In genomic region chr11:6610591-6610990, GRCh38 we compare ENCODE assay signal across 11 cellular contexts. TPM values are rescaled to one million over a fixed set of nuclear protein-coding genes. Genes with fewer than 3 reads are reported as not detected.
A peak's percentile ranks its signal among the peaks of the same experiment; 100 is the strongest.
DNase-seq lines count a peak whose midpoint lies in the region; ATAC-seq, FAIRE-seq and TF ChIP-seq lines count a peak whose summit lies in the region.
"Had no signal": no experiment of that assay in that cellular context is flagged by ENCODE, and none has a peak within 500 bp of the region (broad histone marks: within the 10 kb centered on the region; RNA-seq: fewer than 3 reads in every experiment).

No MANE protein-coding gene starts in this region.

- no peak for TF ChIP-seq EP300 in A549 (IDR thresholded peaks at IDR 0.05)

- H3K4me1 Mint-ChIP-seq in IgD-negative memory B cell (peaks cover 18 to 28% (median 25%) of the 10 kb centered on the region in 3 donors), MCF 10A (ENCODE audit: insufficient read depth, unreplicated experiment) (peaks cover 22% of the 10 kb centered on the region)

- TF ChIP-seq CTCF in A549 (IDR thresholded peaks at IDR 0.05) (no peak), MCF 10A (IDR thresholded peaks at IDR 0.05; ENCODE audit: unreplicated experiment) (no peak)

- ATAC-seq in A549 (no peak), aorta (ENCODE audit: low FRiP score) (no peak), GM19035 (IDR thresholded peaks at IDR 0.05; ENCODE audit: unreplicated experiment) (no peak)

- DNase-seq in A549 (ENCODE audit: low read depth in 1 of 2, low spot score in 1 of 2) (no peak), MCF 10A (ENCODE audit: unreplicated experiment) (no peak), aorta (no peak), SHP77 (lab: John Stamatoyannopoulos, UW) (no peak), glomerular visceral epithelial cell (ENCODE audit: extremely low spot score) (no peak)
- DNase-seq: nucleus accumbens had no signal

- intact Hi-C loops in MCF 10A (cut with micrococcal nuclease), result no loop called here
- intact Hi-C loops in aorta (cut with DNase I), result no loop called here

- H3K4me3 ChIP-seq in A549, result peak overlapping the region; percentile 78; the same call in 2 of the 3 replicates
- peak overlapping the region; percentile 75 to 77 for H3K4me3 ChIP-seq in muscle layer of duodenum (ENCODE audit: low read depth in 1 of 2, low read length in 2 of 2)
- no peak overlapping the region for H3K4me3 ChIP-seq in aorta (ENCODE audit: low read length in 2 of 2)

- TF ChIP-seq POLR2A in A549 (IDR thresholded peaks at IDR 0.05; ENCODE audit: low read length), result no peak

- TSS peak; percentile 36 for BruUV-seq in MCF 10A (replicated peaks; lab: Mats Ljungman, UMichigan)

- no peaks in the 10 kb centered on the region for H3K9me3 Mint-ChIP-seq in IgD-negative memory B cell
- no peaks in the 10 kb centered on the region for H3K9me3 Mint-ChIP-seq in MCF 10A (ENCODE audit: unreplicated experiment)

- POLR2A ChIA-PET in A549 (lab: Yijun Ruan, JAX) (interaction anchor here (1.8 kb wide), 1 partner anchor 73 kb away, joined by 15 read pairs; the partner anchor contains the start of gene MRPL17), MCF 10A (lab: Yijun Ruan, JAX) (interaction anchor here (2.8 to 3.6 kb wide), 2 partner anchors 73 to 128 kb away, joined by 26 to 54 read pairs; partner anchors contain the start of genes ARFIP2, MRPL17 and TIMM10B)

- H3K27me3 Mint-ChIP-seq in IgD-negative memory B cell (no peaks in the 10 kb centered on the region), MCF 10A (ENCODE audit: insufficient read depth, unreplicated experiment) (no peaks in the 10 kb centered on the region)

- no peak for FAIRE-seq in A549 (lab: Jason Lieb, UNC)
- FAIRE-seq: colon had no signal

- H3K27ac ChIP-seq in A549 (peak overlapping the region in 1 of 2 experiments; percentile 98; a peak in 1 of 6 replicates), muscle layer of duodenum (ENCODE audit: low read length) (peak overlapping the region; percentile 79), aorta (ENCODE audit: low read depth in 1 of 2, low read length in 2 of 2) (peak overlapping the region in 1 of 2 donors; percentile 93)
- H3K27ac ChIP-seq: SK-N-MC had no signal

- peaks cover 35% of the 10 kb centered on the region for H3K4me1 ChIP-seq in A549
- peaks cover 37 to 66% of the 10 kb centered on the region in 2 donors for H3K4me1 ChIP-seq in muscle layer of duodenum (ENCODE audit: control insufficient read depth in 1 of 2, insufficient read depth in 2 of 2, low read length in 2 of 2)
- peaks cover 7 to 12% of the 10 kb centered on the region in 2 donors for H3K4me1 ChIP-seq in aorta (ENCODE audit: control insufficient read depth in 1 of 2, insufficient read depth in 2 of 2, low read length in 2 of 2)

- no peaks in the 10 kb centered on the region for H3K27me3 ChIP-seq in muscle layer of duodenum (ENCODE audit: low read depth, low read length)
- no peaks in the 10 kb centered on the region for H3K27me3 ChIP-seq in aorta (ENCODE audit: control insufficient read depth in 1 of 2, insufficient read depth in 2 of 2, low read length in 1 of 2)

- no peak for TF ChIP-seq RAD21 in A549 (conservative IDR thresholded peaks at IDR 0.05 in 1 of 2, IDR thresholded peaks at IDR 0.05 in 1 of 2)

- peak overlapping the region; percentile 93 for H3K4me2 ChIP-seq in A549

- H3K27ac Mint-ChIP-seq in IgD-negative memory B cell, result peak overlapping the region in 1 of 3 donors; percentile 9
- H3K27ac Mint-ChIP-seq in MCF 10A (ENCODE audit: low read depth, unreplicated experiment), result no peak overlapping the region

- CTCF ChIA-PET in A549 (lab: Yijun Ruan, JAX), result interaction anchor here (0.9 to 4.3 kb wide), 4 partner anchors 9 to 73 kb away, joined by 3 to 27 read pairs (median 10); partner anchors contain the start of gene MRPL17
- CTCF ChIA-PET in MCF 10A (lab: Yijun Ruan, JAX), result interaction anchor here (0.7 to 1.2 kb wide), 4 partner anchors 9 to 78 kb away, joined by 3 to 7 read pairs (median 3); partner anchors contain the start of genes MRPL17 and TPP1

- H3K9me3 ChIP-seq in A549 (no peaks in the 10 kb centered on the region), muscle layer of duodenum (ENCODE audit: control insufficient read depth in 1 of 2, low read length in 2 of 2) (no peaks in the 10 kb centered on the region), aorta (ENCODE audit: control insufficient read depth, low read length) (no peaks in the 10 kb centered on the region)

- H3K36me3 Mint-ChIP-seq in IgD-negative memory B cell (peaks cover 3% of the 10 kb centered on the region), MCF 10A (ENCODE audit: insufficient read depth, unreplicated experiment) (peaks cover 35% of the 10 kb centered on the region)

- peak overlapping the region in 3 of 4 donors; percentile 86 to 97 (median 94) for H3K4me3 Mint-ChIP-seq in IgD-negative memory B cell
- H3K4me3 Mint-ChIP-seq in MCF 10A (ENCODE audit: unreplicated experiment), result no peak overlapping the region

- H3K36me3 ChIP-seq in muscle layer of duodenum (ENCODE audit: control insufficient read depth in 1 of 2, insufficient read depth in 2 of 2, low read length in 2 of 2), result peaks cover 48% of the 10 kb centered on the region in 2 donors
- peaks cover 3 to 21% of the 10 kb centered on the region in 2 donors for H3K36me3 ChIP-seq in aorta (ENCODE audit: control insufficient read depth in 1 of 2, insufficient read depth in 2 of 2, low read length in 1 of 2)

- WGBS in A549 (ENCODE audit: missing lambda C conversion rate), result 98% methylated on average over 5 of the region's 6 CpGs
- WGBS in aorta, 2 donors, result 78 to 80% methylated on average over 6 of the region's 6 CpGs

TF ChIP-seq in A549, 52 proteins besides CTCF, POLR2A, EP300 and RAD21:
- TF ChIP-seq CEBPB (IDR thresholded peaks at IDR 0.05) (no peak), MAZ (IDR thresholded peaks at IDR 0.05; ENCODE audit: borderline replicate concordance, low read depth, low read length) (no peak), ZFP36 (IDR thresholded peaks at IDR 0.05; ENCODE audit: borderline replicate concordance, partially characterized antibody) (no peak), RCOR1 (IDR thresholded peaks at IDR 0.05; ENCODE audit: low read depth, low read length) (no peak), TP53 (CRISPR knock-in tag; IDR thresholded peaks at IDR 0.05) (no peak)

RNA-seq across cellular contexts. Expression of gene TAF10, which starts 1.4 kb away (rescaled TPM):
- 174 and 242 TPM in 2 replicates for polyA plus RNA-seq in A549 (2011; rRNA removed)
- 206 and 229 TPM in 2 replicates for polyA plus RNA-seq in A549 (2012; cell fraction: cytosol; rRNA removed)
- 128 and 138 TPM in 2 replicates for polyA plus RNA-seq in A549 (2012; cell fraction: nucleus; rRNA removed)
- polyA plus RNA-seq in A549 (2017; fragmentation: RNase III; extraction: RNeasy Plus Mini Kit Qiagen cat#74134 plus additional on column Dnase treatment), result 124 to 138 TPM (median 135 TPM) in 3 replicates
- 170 and 186 TPM in 2 replicates for polyA minus RNA-seq in A549 (2011; rRNA and poly(A)+ RNA removed)
- polyA plus RNA-seq in IgD-negative memory B cell, result 256 TPM
- total RNA-seq in MCF 10A (2022), result 157 and 167 TPM in 2 replicates
- total RNA-seq in aorta, result 100 to 1,000 TPM in 1 of 2 donors, 10 to 100 TPM in 1; 79.2 to 108 TPM
- polyA plus RNA-seq in aorta, result 100 to 1,000 TPM in 1 of 2 donors, 10 to 100 TPM in 1; 55.0 to 119 TPM

RNA-seq across cellular contexts. Expression of gene ILK, which starts 7.0 kb away (rescaled TPM):
- polyA plus RNA-seq in A549 (2011; rRNA removed) (109 and 120 TPM in 2 replicates), A549 (2017; fragmentation: RNase III; extraction: RNeasy Plus Mini Kit Qiagen cat#74134 plus additional on column Dnase treatment) (108 to 116 TPM (median 114 TPM) in 3 replicates), IgD-negative memory B cell (80.5 TPM), aorta (100 to 1,000 TPM; 287 to 526 TPM)
- 142 and 167 TPM in 2 replicates for polyA plus RNA-seq in A549 (2012; cell fraction: cytosol; rRNA removed)
- 143 and 176 TPM in 2 replicates for polyA plus RNA-seq in A549 (2012; cell fraction: nucleus; rRNA removed)
- polyA minus RNA-seq in A549 (2011; rRNA and poly(A)+ RNA removed), result 119 and 138 TPM in 2 replicates
- total RNA-seq in MCF 10A (2022) (78.9 and 92.3 TPM in 2 replicates), aorta (100 to 1,000 TPM; 336 to 562 TPM)

RNA-seq across cellular contexts. Expression of gene RRP8, which starts 7.2 kb away (rescaled TPM):
- polyA plus RNA-seq in A549 (2011; rRNA removed) (20.5 and 25.9 TPM in 2 replicates), A549 (2017; fragmentation: RNase III; extraction: RNeasy Plus Mini Kit Qiagen cat#74134 plus additional on column Dnase treatment) (14.5 to 17.9 TPM (median 14.5 TPM) in 3 replicates), IgD-negative memory B cell (26.6 TPM), aorta (10 to 100 TPM in 1 of 2 donors, 1 to 10 TPM in 1; 3.4 to 37.3 TPM)
- 7.4 and 9.5 TPM in 2 replicates for polyA plus RNA-seq in A549 (2012; cell fraction: cytosol; rRNA removed)
- 7.8 and 9.6 TPM in 2 replicates for polyA plus RNA-seq in A549 (2012; cell fraction: nucleus; rRNA removed)
- 14.7 and 16.8 TPM in 2 replicates for polyA minus RNA-seq in A549 (2011; rRNA and poly(A)+ RNA removed)
- total RNA-seq in MCF 10A (2022) (23.4 and 27.6 TPM in 2 replicates), aorta (10 to 100 TPM; 18.8 to 22.2 TPM)

RNA-seq across cellular contexts. Expression of gene TPP1, which starts 8.6 kb away (rescaled TPM):
- polyA plus RNA-seq in A549 (2011; rRNA removed) (53.2 and 63.0 TPM in 2 replicates), A549 (2017; fragmentation: RNase III; extraction: RNeasy Plus Mini Kit Qiagen cat#74134 plus additional on column Dnase treatment) (32.3 to 41.6 TPM (median 40.7 TPM) in 3 replicates), IgD-negative memory B cell (163 TPM), aorta (10 to 100 TPM; 26.8 to 38.0 TPM)
- 29.5 and 35.1 TPM in 2 replicates for polyA plus RNA-seq in A549 (2012; cell fraction: cytosol; rRNA removed)
- 56.8 and 86.6 TPM in 2 replicates for polyA plus RNA-seq in A549 (2012; cell fraction: nucleus; rRNA removed)
- 55.1 and 65.6 TPM in 2 replicates for polyA minus RNA-seq in A549 (2011; rRNA and poly(A)+ RNA removed)
- total RNA-seq in MCF 10A (2022) (26.9 and 46.5 TPM in 2 replicates), aorta (100 to 1,000 TPM in 1 of 2 donors, 10 to 100 TPM in 1; 79.5 to 125 TPM)

RNA-seq across cellular contexts. Expression of gene DCHS1, which starts 45.0 kb away (rescaled TPM):
- polyA plus RNA-seq in A549 (2011; rRNA removed) (0.06 and 0.08 TPM in 2 replicates), A549 (2017; fragmentation: RNase III; extraction: RNeasy Plus Mini Kit Qiagen cat#74134 plus additional on column Dnase treatment) (0.04 to 0.07 TPM (median 0.06 TPM) in 3 replicates), IgD-negative memory B cell (0.06 TPM), aorta (10 to 100 TPM in 1 of 2 donors, 1 to 10 TPM in 1; 1.4 to 12.4 TPM)
- polyA plus RNA-seq in A549 (2012; cell fraction: cytosol; rRNA removed), result 0.07 and 0.10 TPM in 2 replicates
- 0.28 and 0.35 TPM in 2 replicates for polyA plus RNA-seq in A549 (2012; cell fraction: nucleus; rRNA removed)
- 0.12 and 0.24 TPM in 2 replicates for polyA minus RNA-seq in A549 (2011; rRNA and poly(A)+ RNA removed)
- total RNA-seq in MCF 10A (2022) (0.19 and 0.27 TPM in 2 replicates), aorta (10 to 100 TPM; 60.8 to 64.4 TPM)

Comparison
In these comparisons a context has a peak if more than half of its experiments do, and no peak if none do; other contexts are left out.
1. H3K4me3 ChIP-seq: peak in A549 (single experiment) and muscle layer of duodenum (2 of 2); none in aorta (0 of 2).